In genomic region chrX:75172257-75172890, GRCh38 we compare ENCODE assay signal across 6 cellular contexts. TPM values are rescaled to one million over a fixed set of nuclear protein-coding genes. Genes with fewer than 3 reads are reported as not detected.
A peak's percentile ranks its signal among the peaks of the same experiment; 100 is the strongest.
DNase-seq lines count a peak whose midpoint lies in the region; ATAC-seq, FAIRE-seq and TF ChIP-seq lines count a peak whose summit lies in the region.
"Not testable (repeated sequence)": the region's sequence is repeated elsewhere in the genome, so short reads cannot be mapped to it uniquely, and the experiment has no call there.

No MANE protein-coding gene starts in this region.

- not testable (repeated sequence) for H4K20me1 ChIP-seq in DND-41 (ENCODE audit: insufficient read depth, low read length); HepG2 (ENCODE audit: insufficient read depth, low read length)

- H3K36me3 Mint-ChIP-seq in activated CD8-positive, alpha-beta T cell treated with anti-CD3 and anti-CD28 coated beads for 36 hours (ENCODE audit: low read depth); activated T-cell treated with anti-CD3 and anti-CD28 coated beads, Interleukin-2, amount 50 U/mL, for 72 hours (ENCODE audit: insufficient read depth in 2 of 2); activated naive CD8-positive, alpha-beta T cell treated with anti-CD3 and anti-CD28 coated beads for 36 hours; stimulated activated naive CD8-positive, alpha-beta T cell treated with anti-CD3 and anti-CD28 coated beads, Interleukin-15, Interleukin-2, amounts not matched to agents 100 ng/mL and 50 ng/mL, for 24 hours (ENCODE audit: low read depth): not testable (repeated sequence)

- H3K9me3 ChIP-seq in DND-41 (ENCODE audit: insufficient read depth, low read length, severe bottlenecking); HepG2 (ENCODE audit: low read length): not testable (repeated sequence)

- H3K9ac ChIP-seq in DND-41 (ENCODE audit: low read depth, low read length), result peak overlapping the region; percentile 48
- not testable (repeated sequence) for H3K9ac ChIP-seq in HepG2 (ENCODE audit: insufficient read depth, low read depth, low read length)

- intact Hi-C loops in activated CD8-positive, alpha-beta T cell treated with anti-CD3 and anti-CD28 coated beads for 36 hours (cut with micrococcal nuclease); HepG2 (cut with micrococcal nuclease; ENCODE audit: unreplicated experiment): not testable (repeated sequence)

- H3K27ac Mint-ChIP-seq in activated CD8-positive, alpha-beta T cell treated with anti-CD3 and anti-CD28 coated beads for 36 hours, result peak overlapping the region; percentile 86
- not testable (repeated sequence) for H3K27ac Mint-ChIP-seq in activated T-cell treated with anti-CD3 and anti-CD28 coated beads, Interleukin-2, amount 50 U/mL, for 72 hours
- H3K27ac Mint-ChIP-seq in activated naive CD8-positive, alpha-beta T cell treated with anti-CD3 and anti-CD28 coated beads for 36 hours, result peak overlapping the region; percentile 85
- H3K27ac Mint-ChIP-seq in stimulated activated naive CD8-positive, alpha-beta T cell treated with anti-CD3 and anti-CD28 coated beads, Interleukin-15, Interleukin-2, amounts not matched to agents 100 ng/mL and 50 ng/mL, for 24 hours, result peak overlapping the region; percentile 80

- H3K27me3 ChIP-seq in DND-41 (ENCODE audit: insufficient read depth, low read length, poor library complexity); HepG2 (ENCODE audit: control insufficient read depth in 1 of 2, insufficient read depth in 2 of 2, low read length in 2 of 2): not testable (repeated sequence)

- peaks cover 14% of the 10 kb centered on the region for H3K4me1 ChIP-seq in DND-41 (ENCODE audit: insufficient read depth, low read length)
- H3K4me1 ChIP-seq in HepG2 (ENCODE audit: insufficient read depth, low read length), result not testable (repeated sequence)

- peak; percentile 55 for DNase-seq in DND-41
- not testable (repeated sequence) for DNase-seq in activated CD8-positive, alpha-beta T cell treated with anti-CD3 and anti-CD28 coated beads for 36 hours; activated T-cell treated with anti-CD3 and anti-CD28 coated beads, Interleukin-2, amount 50 U/mL, for 72 hours; activated naive CD8-positive, alpha-beta T cell treated with anti-CD3 and anti-CD28 coated beads for 36 hours; HepG2 (ENCODE audit: low spot score)

- BruUV-seq in HepG2 (replicated peaks; lab: Mats Ljungman, UMichigan), result TSS peak; percentile 61

- H3K4me2 ChIP-seq in DND-41 (ENCODE audit: insufficient read depth, low read length), result peak overlapping the region; percentile 62
- 0 out of 2 replicates have a peak overlapping the region, but pooled peaks have one; percentile 3 for H3K4me2 ChIP-seq in HepG2 (ENCODE audit: low read depth, low read length)

- not testable (repeated sequence) for TF ChIP-seq EP300 in HepG2 (IDR thresholded peaks at IDR 0.05; ENCODE audit: low read depth in 2 of 2, low read length in 2 of 2); HepG2 (CRISPR knock-in tag; IDR thresholded peaks at IDR 0.05; ENCODE audit: borderline replicate concordance)

- not testable (repeated sequence) for H3K36me3 ChIP-seq in DND-41 (ENCODE audit: insufficient read depth, low read length); HepG2 (replicated peaks in 1 of 2; ENCODE audit: control insufficient read depth in 1 of 2, insufficient read depth in 2 of 2, low read length in 2 of 2)

- peak; percentile 89 for ATAC-seq in DND-41 (ENCODE audit: insufficient read depth, low read depth)
- not testable (repeated sequence) for ATAC-seq in activated CD8-positive, alpha-beta T cell treated with anti-CD3 and anti-CD28 coated beads for 36 hours; activated T-cell treated with anti-CD3 and anti-CD28 coated beads, Interleukin-2, amount 50 U/mL, for 72 hours (replicated peaks in 1 of 2); HepG2

- peak overlapping the region; percentile 65 for H2AFZ ChIP-seq in DND-41 (ENCODE audit: low read depth, low read length)
- not testable (repeated sequence) for H2AFZ ChIP-seq in HepG2 (ENCODE audit: low read length)

- H3K4me1 Mint-ChIP-seq in activated CD8-positive, alpha-beta T cell treated with anti-CD3 and anti-CD28 coated beads for 36 hours (ENCODE audit: low read depth); activated T-cell treated with anti-CD3 and anti-CD28 coated beads, Interleukin-2, amount 50 U/mL, for 72 hours (ENCODE audit: low read depth); activated naive CD8-positive, alpha-beta T cell treated with anti-CD3 and anti-CD28 coated beads for 36 hours; stimulated activated naive CD8-positive, alpha-beta T cell treated with anti-CD3 and anti-CD28 coated beads, Interleukin-15, Interleukin-2, amounts not matched to agents 100 ng/mL and 50 ng/mL, for 24 hours (ENCODE audit: low read depth): not testable (repeated sequence)

- H3K4me3 Mint-ChIP-seq in activated CD8-positive, alpha-beta T cell treated with anti-CD3 and anti-CD28 coated beads for 36 hours, result peak overlapping the region; percentile 68
- H3K4me3 Mint-ChIP-seq in activated T-cell treated with anti-CD3 and anti-CD28 coated beads, Interleukin-2, amount 50 U/mL, for 72 hours, result peak overlapping the region; percentile 39 to 62
- H3K4me3 Mint-ChIP-seq in activated naive CD8-positive, alpha-beta T cell treated with anti-CD3 and anti-CD28 coated beads for 36 hours, result peak overlapping the region; percentile 68
- H3K4me3 Mint-ChIP-seq in stimulated activated naive CD8-positive, alpha-beta T cell treated with anti-CD3 and anti-CD28 coated beads, Interleukin-15, Interleukin-2, amounts not matched to agents 100 ng/mL and 50 ng/mL, for 24 hours, result peak overlapping the region; percentile 73

- H3K9me3 Mint-ChIP-seq in activated CD8-positive, alpha-beta T cell treated with anti-CD3 and anti-CD28 coated beads for 36 hours; activated T-cell treated with anti-CD3 and anti-CD28 coated beads, Interleukin-2, amount 50 U/mL, for 72 hours; activated naive CD8-positive, alpha-beta T cell treated with anti-CD3 and anti-CD28 coated beads for 36 hours; stimulated activated naive CD8-positive, alpha-beta T cell treated with anti-CD3 and anti-CD28 coated beads, Interleukin-15, Interleukin-2, amounts not matched to agents 100 ng/mL and 50 ng/mL, for 24 hours: not testable (repeated sequence)

- not testable (repeated sequence) for TF ChIP-seq POLR2A in HepG2 (IDR thresholded peaks at IDR 0.05; ENCODE audit: insufficient read depth in 1 of 2, low read depth in 2 of 2, low read length in 2 of 2)

- H3K79me2 ChIP-seq in DND-41 (ENCODE audit: insufficient read depth, low read length); HepG2 (ENCODE audit: insufficient read depth, low read length): not testable (repeated sequence)

- H3K27ac ChIP-seq in DND-41 (ENCODE audit: low read length), result peak overlapping the region; percentile 79
- not testable (repeated sequence) for H3K27ac ChIP-seq in HepG2 (ENCODE audit: extremely low read length, insufficient read depth, low read length)

- H3K4me3 ChIP-seq in DND-41 (ENCODE audit: low read depth in 1 of 2, low read length in 2 of 2), result peak overlapping the region in 1 of 2 experiments; percentile 54; a peak in 2 of 4 replicates
- H3K4me3 ChIP-seq in HepG2 (replicated peaks in 1 of 3; ENCODE audit: insufficient read depth in 1 of 3, low read depth in 2 of 3, low read length in 3 of 3), result not testable (repeated sequence)

- CTCF ChIA-PET in activated CD8-positive, alpha-beta T cell treated with anti-CD3 and anti-CD28 coated beads for 36 hours (lab: Charles Lee); HepG2 (lab: Yijun Ruan, JAX; ENCODE audit: low intra/inter-chr PET ratio, low total read pairs): not testable (repeated sequence)

- not testable (repeated sequence) for TF ChIP-seq RAD21 in HepG2 (CRISPR knock-in tag; IDR thresholded peaks at IDR 0.05)

- in situ Hi-C loops in HepG2 (cut with HindIII; ENCODE audit: extremely low pct_ligation_motif_present, low pct_unique_long_range_greater_than_20kb), result not testable (repeated sequence)

- 60% methylated on average over 1 of the region's 16 CpGs for WGBS in HepG2 (ENCODE audit: low lambda C conversion rate)

- POLR2A ChIA-PET in activated CD8-positive, alpha-beta T cell treated with anti-CD3 and anti-CD28 coated beads for 36 hours (lab: Charles Lee); HepG2 (lab: Yijun Ruan, JAX): not testable (repeated sequence)

- H3K27me3 Mint-ChIP-seq in activated CD8-positive, alpha-beta T cell treated with anti-CD3 and anti-CD28 coated beads for 36 hours; activated naive CD8-positive, alpha-beta T cell treated with anti-CD3 and anti-CD28 coated beads for 36 hours; stimulated activated naive CD8-positive, alpha-beta T cell treated with anti-CD3 and anti-CD28 coated beads, Interleukin-15, Interleukin-2, amounts not matched to agents 100 ng/mL and 50 ng/mL, for 24 hours: not testable (repeated sequence)
- H3K27me3 Mint-ChIP-seq in activated T-cell treated with anti-CD3 and anti-CD28 coated beads, Interleukin-2, amount 50 U/mL, for 72 hours (ENCODE audit: low read depth), result peaks cover 12% of the 10 kb centered on the region

- not testable (repeated sequence) for FAIRE-seq in HepG2 (lab: Jason Lieb, UNC)

- TF ChIP-seq CTCF in DND-41 (IDR thresholded peaks at IDR 0.05; ENCODE audit: borderline replicate concordance, extremely low read depth, low read length, poor library complexity, severe bottlenecking); activated CD8-positive, alpha-beta T cell treated with anti-CD3 and anti-CD28 coated beads for 36 hours (IDR thresholded peaks at IDR 0.05); HepG2 (CRISPR knock-in tag; IDR thresholded peaks at IDR 0.05): not testable (repeated sequence)

RNA-seq across cellular contexts. Expression of gene ABCB7, which starts 16.3 kb away (rescaled TPM):
- 10 to 100 TPM; 50.5 to 52.0 TPM for total RNA-seq in activated CD8-positive, alpha-beta T cell treated with anti-CD3 and anti-CD28 coated beads for 36 hours
- 10 to 100 TPM; 44.0 to 53.2 TPM for total RNA-seq in activated T-cell treated with anti-CD3 and anti-CD28 coated beads, Interleukin-2, amount 50 U/mL, for 72 hours
- total RNA-seq in activated naive CD8-positive, alpha-beta T cell treated with anti-CD3 and anti-CD28 coated beads for 36 hours, result 10 to 100 TPM; 34.1 to 36.8 TPM
- total RNA-seq in HepG2 (2016; rRNA removed; fragmentation: Illumina TruSeq; extraction: Trizol), result 27.7 and 29.9 TPM in 2 replicates
- 2.7 and 2.8 TPM in 2 replicates for total RNA-seq in HepG2 (2016; cell fraction: cytosol; rRNA removed; fragmentation: Illumina TruSeq; extraction: Trizol; ENCODE audit: low read depth)
- 26.4 and 27.2 TPM in 2 replicates for total RNA-seq in HepG2 (2016; cell fraction: insoluble cytoplasmic fraction; rRNA removed; fragmentation: Illumina TruSeq; extraction: Trizol)
- 7.3 and 10.2 TPM in 2 replicates for total RNA-seq in HepG2 (2016; cell fraction: membrane; rRNA removed; fragmentation: Illumina TruSeq; extraction: Trizol)
- total RNA-seq in HepG2 (2016; cell fraction: nucleus; rRNA removed; fragmentation: Illumina TruSeq; extraction: Trizol), result 25.9 and 29.6 TPM in 2 replicates
- polyA plus RNA-seq in HepG2 (2011; rRNA removed), result 19.3 and 28.7 TPM in 2 replicates
- 15.8 and 23.7 TPM in 2 replicates for polyA plus RNA-seq in HepG2 (2011; cell fraction: cytosol; rRNA removed)
- 15.0 and 16.5 TPM in 2 replicates for polyA plus RNA-seq in HepG2 (2011; cell fraction: nucleus; rRNA removed)
- polyA plus RNA-seq in HepG2 (2012), result 21.5 and 25.7 TPM in 2 replicates
- 1.8 and 2.6 TPM in 2 replicates for polyA plus RNA-seq in HepG2 (2016; cell fraction: cytosol; fragmentation: Illumina TruSeq; extraction: Trizol; ENCODE audit: low read depth)
- 15.3 and 16.2 TPM in 2 replicates for polyA plus RNA-seq in HepG2 (2016; cell fraction: insoluble cytoplasmic fraction; fragmentation: Illumina TruSeq; extraction: Trizol; ENCODE audit: low read depth)
- polyA plus RNA-seq in HepG2 (2016; cell fraction: membrane; fragmentation: Illumina TruSeq; extraction: Trizol; ENCODE audit: low read depth), result 3.5 and 4.5 TPM in 2 replicates
- 20.6 and 22.3 TPM in 2 replicates for polyA plus RNA-seq in HepG2 (2016; cell fraction: nucleus; fragmentation: Illumina TruSeq; extraction: Trizol; ENCODE audit: insufficient read depth, low read depth)
- 24.5 and 52.4 TPM in 2 replicates for polyA minus RNA-seq in HepG2 (2011; rRNA and poly(A)+ RNA removed; ENCODE audit: low replicate concordance)
- 17.7 and 18.6 TPM in 2 replicates for polyA minus RNA-seq in HepG2 (2011; cell fraction: cytosol; rRNA and poly(A)+ RNA removed)
- 26.4 and 28.1 TPM in 2 replicates for polyA minus RNA-seq in HepG2 (2011; cell fraction: nucleus; rRNA and poly(A)+ RNA removed)
